ENCODE assay signal across 7 cellular contexts in the genomic region with DNA sequence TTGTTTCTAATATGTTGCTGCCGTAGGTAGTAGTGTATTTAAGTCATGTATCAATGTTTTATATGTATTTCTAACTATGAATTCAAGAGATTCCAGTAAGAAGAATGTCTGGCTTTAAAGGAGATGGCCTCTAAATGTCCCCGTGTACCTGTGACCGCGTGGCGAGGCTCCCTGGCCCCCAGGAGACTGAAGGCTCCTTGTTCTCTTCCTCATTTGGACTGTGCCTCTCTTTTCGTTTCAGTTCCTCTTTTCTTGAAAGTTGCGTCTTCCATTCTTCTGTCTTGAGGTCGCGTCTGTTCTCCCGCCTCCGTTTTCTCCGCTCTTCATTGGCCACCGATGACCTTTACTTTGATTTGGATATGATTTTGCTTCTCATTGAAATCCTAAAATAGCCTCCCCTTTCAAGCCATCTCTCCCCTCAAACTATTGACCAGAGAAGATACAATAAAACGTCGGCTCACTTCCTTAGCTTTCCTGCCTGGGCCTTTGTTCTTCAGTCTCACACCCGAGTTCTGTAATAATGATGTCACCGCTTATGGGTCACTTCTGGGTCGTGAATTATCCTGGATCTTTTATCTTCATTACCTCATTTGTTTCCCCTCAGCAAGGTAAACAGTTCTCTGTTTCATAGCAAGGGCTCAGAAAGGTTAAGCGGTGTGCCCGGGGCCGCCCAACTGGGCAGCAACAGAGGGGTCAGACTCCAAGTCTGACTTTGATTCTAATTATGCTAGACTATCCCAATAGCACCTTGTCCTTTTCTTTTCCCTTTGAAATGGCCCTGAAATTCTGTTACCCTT. TPM values are rescaled to one million over a fixed set of nuclear protein-coding genes. Genes with fewer than 3 reads are reported as not detected.
A peak's percentile ranks its signal among the peaks of the same experiment; 100 is the strongest.
DNase-seq lines count a peak whose midpoint lies in the region; ATAC-seq and FAIRE-seq lines count a peak whose summit lies in the region.

No MANE protein-coding gene starts in this region.

- peak; percentile 99 for FAIRE-seq in GM19239 (lab: Jason Lieb, UNC)

- ATAC-seq in HG02943 (IDR thresholded peaks at IDR 0.05; ENCODE audit: low read depth, unreplicated experiment) (peak; percentile 91), sciatic nerve (peak; percentile 60)

- DNase-seq in GM19239 (ENCODE audit: insufficient read length, low spot score) (peak; percentile 86), SIG-M5 treated with dmso at 0.1 percent for 504 hours (lab: John Stamatoyannopoulos, UW; ENCODE audit: unreplicated experiment) (peak; percentile 96), sciatic nerve (ENCODE audit: low spot score) (peak; percentile 59), NCI-H510A treated with DMSO at 0.1 percent for 48 hours (lab: John Stamatoyannopoulos, UW) (no peak), activated gamma-delta T cell treated with Interleukin-2 at 50 U/mL for 16 hours (no peak), NCI-H1048 (lab: John Stamatoyannopoulos, UW) (no peak)

- intact Hi-C loops in sciatic nerve (cut with DNase I), result no loop called here

RNA-seq across cellular contexts. Expression of gene WIPI2, which starts 28.7 kb away (rescaled TPM):
- total RNA-seq in sciatic nerve, result 64.1 TPM

Comparison
In these comparisons a context has a peak if more than half of its experiments do, and no peak if none do; other contexts are left out.
1. DNase-seq: peak in GM19239 (single experiment), SIG-M5 treated with dmso at 0.1 percent for 504 hours (single experiment) and sciatic nerve (single experiment); none in NCI-H510A treated with DMSO at 0.1 percent for 48 hours (single experiment), activated gamma-delta T cell treated with Interleukin-2 at 50 U/mL for 16 hours (single experiment) and NCI-H1048 (single experiment).